In genomic region chr7:17663056-17663675, GRCh38 we compare ENCODE assay signal across 17 cellular contexts.
A peak's percentile ranks its signal among the peaks of the same experiment; 100 is the strongest.
DNase-seq lines count a peak whose midpoint lies in the region; ATAC-seq and TF ChIP-seq lines count a peak whose summit lies in the region.
"Had no signal": no experiment of that assay in that cellular context is flagged by ENCODE, and none has a peak within 500 bp of the region (broad histone marks: within the 10 kb centered on the region; RNA-seq: fewer than 3 reads in every experiment).

No MANE protein-coding gene starts in this region.

- H3K4me3 ChIP-seq in BLaER1 treated with 17β-estradiol and CSF1 and Interleukin-3, amounts not matched to agents 10 nM and 100 nM = no peak overlapping the region
- H3K4me3 ChIP-seq in SJSA1 (no peak overlapping the region), osteoblast (ENCODE audit: insufficient read depth, low read length) (no peak overlapping the region)
- H3K4me3 ChIP-seq: heart left ventricle had no signal

- no peaks in the 10 kb centered on the region for H3K4me1 Mint-ChIP-seq in activated T-helper 17 cell treated with anti-CD3 and anti-CD28 coated beads, Interleukin-2, amount 50 U/mL, for 72 hours
- H3K4me1 Mint-ChIP-seq: stimulated activated memory B cell treated with anti-CD40 and anti-IgM and Interleukin-4, amounts not matched to agents 10 μg/mL and 1 μg/mL and 100 μg/mL, for 72 hours had no signal

- no peak for ATAC-seq in activated T-helper 17 cell treated with anti-CD3 and anti-CD28 coated beads, Interleukin-2, amount 50 U/mL, for 72 hours (replicated peaks)
- no peak for ATAC-seq in Right ventricle myocardium superior (ENCODE audit: poor library complexity)
- no peak for ATAC-seq in HG02763 (IDR thresholded peaks at IDR 0.05; ENCODE audit: unreplicated experiment)
- ATAC-seq: stimulated activated memory B cell treated with anti-CD40 and anti-IgM and Interleukin-4, amounts not matched to agents 10 μg/mL and 1 μg/mL and 100 μg/mL, for 72 hours had no signal

- H3K9ac ChIP-seq in BLaER1 treated with 17β-estradiol and CSF1 and Interleukin-3, amounts not matched to agents 10 nM and 100 nM = no peak overlapping the region

- peak; percentile 59 to 66 for DNase-seq in SJSA1 (ENCODE audit: low read depth in 1 of 2, low spot score in 2 of 2)
- DNase-seq in fibroblast of gingiva (ENCODE audit: low read depth) = peak; percentile 76
- DNase-seq in osteoblast (ENCODE audit: insufficient read length, low spot score, missing footprints) = peak; percentile 90
- no peak for DNase-seq in Right ventricle myocardium superior
- DNase-seq in effector CD8-positive, alpha-beta T cell (lab: John Stamatoyannopoulos, UW) = no peak
- DNase-seq: activated CD8-positive, alpha-beta memory T cell treated with anti-CD3 and anti-CD28 coated beads, Interleukin-2, amount 50 U/mL, for 48 hours; C1 segment of cervical spinal cord; GDM1; heart left ventricle; NCI-H1105; NCI-H524 treated with DMSO at 0.1 percent for 48 hours had no signal

- no peak for TF ChIP-seq CTCF in osteoblast (IDR thresholded peaks at IDR 0.05; ENCODE audit: extremely low read depth, low read depth, low read length)

- H3K27me3 ChIP-seq in BLaER1 treated with 17β-estradiol and CSF1 and Interleukin-3, amounts not matched to agents 10 nM and 100 nM = no peaks in the 10 kb centered on the region
- no peaks in the 10 kb centered on the region for H3K27me3 ChIP-seq in SJSA1 (replicated peaks)
- H3K27me3 ChIP-seq in osteoblast (ENCODE audit: insufficient read depth, low read length) = no peaks in the 10 kb centered on the region
- H3K27me3 ChIP-seq: heart left ventricle had no signal

- intact Hi-C loops in Right ventricle myocardium superior (cut with DNase I) = no loop called here

- H3K9me3 Mint-ChIP-seq in activated T-helper 17 cell treated with anti-CD3 and anti-CD28 coated beads, Interleukin-2, amount 50 U/mL, for 72 hours = no peaks in the 10 kb centered on the region
- H3K9me3 Mint-ChIP-seq: stimulated activated memory B cell treated with anti-CD40 and anti-IgM and Interleukin-4, amounts not matched to agents 10 μg/mL and 1 μg/mL and 100 μg/mL, for 72 hours had no signal

- H3K36me3 ChIP-seq in BLaER1 treated with 17β-estradiol and CSF1 and Interleukin-3, amounts not matched to agents 10 nM and 100 nM = no peaks in the 10 kb centered on the region
- H3K36me3 ChIP-seq in SJSA1 = no peaks in the 10 kb centered on the region
- H3K36me3 ChIP-seq in osteoblast (ENCODE audit: insufficient read depth, low read length) = no peaks in the 10 kb centered on the region
- H3K36me3 ChIP-seq: heart left ventricle had no signal

- peaks cover 3% of the 10 kb centered on the region for H3K27me3 Mint-ChIP-seq in activated T-helper 17 cell treated with anti-CD3 and anti-CD28 coated beads, Interleukin-2, amount 50 U/mL, for 72 hours
- H3K27me3 Mint-ChIP-seq: progenitor cell of endocrine pancreas had no signal

- H3K4me1 ChIP-seq in BLaER1 treated with 17β-estradiol and CSF1 and Interleukin-3, amounts not matched to agents 10 nM and 100 nM = peaks cover 0 to 22% (median 14%) of the 10 kb centered on the region in 10 experiments; a peak in 16 of 20 replicates
- H3K4me1 ChIP-seq in SJSA1 (replicated peaks) (peaks cover 24% of the 10 kb centered on the region), osteoblast (ENCODE audit: insufficient read depth, low read length) (peaks cover 30% of the 10 kb centered on the region)
- H3K4me1 ChIP-seq: heart left ventricle had no signal

- H3K4me3 Mint-ChIP-seq in activated T-helper 17 cell treated with anti-CD3 and anti-CD28 coated beads, Interleukin-2, amount 50 U/mL, for 72 hours = no peak overlapping the region
- H3K4me3 Mint-ChIP-seq: stimulated activated memory B cell treated with anti-CD40 and anti-IgM and Interleukin-4, amounts not matched to agents 10 μg/mL and 1 μg/mL and 100 μg/mL, for 72 hours had no signal

- peak overlapping the region in 9 of 11 experiments; percentile 8 to 77 (median 59); a peak in 15 of 22 replicates for H3K4me2 ChIP-seq in BLaER1 treated with 17β-estradiol and CSF1 and Interleukin-3, amounts not matched to agents 10 nM and 100 nM
- H3K4me2 ChIP-seq in osteoblast (ENCODE audit: insufficient read depth, low read length) = peak overlapping the region; percentile 36

- H4K20me1 ChIP-seq in BLaER1 treated with 17β-estradiol and CSF1 and Interleukin-3, amounts not matched to agents 10 nM and 100 nM = no peaks in the 10 kb centered on the region
- H4K20me1 ChIP-seq in osteoblast (ENCODE audit: insufficient read depth, low read length) = no peaks in the 10 kb centered on the region

- H3K27ac Mint-ChIP-seq in activated T-helper 17 cell treated with anti-CD3 and anti-CD28 coated beads, Interleukin-2, amount 50 U/mL, for 72 hours = no peak overlapping the region
- H3K27ac Mint-ChIP-seq: progenitor cell of endocrine pancreas; stimulated activated memory B cell treated with anti-CD40 and anti-IgM and Interleukin-4, amounts not matched to agents 10 μg/mL and 1 μg/mL and 100 μg/mL, for 72 hours had no signal

- H3K27ac ChIP-seq in BLaER1 treated with 17β-estradiol and CSF1 and Interleukin-3, amounts not matched to agents 10 nM and 100 nM = no peak overlapping the region
- H3K27ac ChIP-seq in SJSA1 (peak overlapping the region; percentile 95), osteoblast (ENCODE audit: low read depth, low read length) (peak overlapping the region; percentile 84)
- H3K27ac ChIP-seq: VCaP had no signal

- peaks cover 0 to 12% (median 10%) of the 10 kb centered on the region in 11 experiments; a peak in 11 of 22 replicates for H3K9me3 ChIP-seq in BLaER1 treated with 17β-estradiol and CSF1 and Interleukin-3, amounts not matched to agents 10 nM and 100 nM (replicated peaks in 1 of 11)
- H3K9me3 ChIP-seq in SJSA1 (replicated peaks) (no peaks in the 10 kb centered on the region), osteoblast (ENCODE audit: low read depth, low read length) (no peaks in the 10 kb centered on the region)

- H3K36me3 Mint-ChIP-seq in activated T-helper 17 cell treated with anti-CD3 and anti-CD28 coated beads, Interleukin-2, amount 50 U/mL, for 72 hours (ENCODE audit: low read depth) = no peaks in the 10 kb centered on the region
- H3K36me3 Mint-ChIP-seq: stimulated activated memory B cell treated with anti-CD40 and anti-IgM and Interleukin-4, amounts not matched to agents 10 μg/mL and 1 μg/mL and 100 μg/mL, for 72 hours had no signal

- H3K79me2 ChIP-seq in osteoblast (ENCODE audit: insufficient read depth, low read length) = no peaks in the 10 kb centered on the region

- no peak overlapping the region for H2AFZ ChIP-seq in osteoblast (ENCODE audit: low read length)

Comparison
In these comparisons a context has a peak if more than half of its experiments do, and no peak if none do; other contexts are left out.
1. H3K27ac ChIP-seq: peak in SJSA1 (single experiment) and osteoblast (single experiment); none in BLaER1 treated with 17β-estradiol and CSF1 and Interleukin-3, amounts not matched to agents 10 nM and 100 nM (0 of 11).
2. DNase-seq: peak in SJSA1 (2 of 2), fibroblast of gingiva (single experiment) and osteoblast (single experiment); none in Right ventricle myocardium superior (single experiment) and effector CD8-positive, alpha-beta T cell (single experiment).